32 cellular contexts compared by ENCODE assay signal in the genomic region with DNA sequence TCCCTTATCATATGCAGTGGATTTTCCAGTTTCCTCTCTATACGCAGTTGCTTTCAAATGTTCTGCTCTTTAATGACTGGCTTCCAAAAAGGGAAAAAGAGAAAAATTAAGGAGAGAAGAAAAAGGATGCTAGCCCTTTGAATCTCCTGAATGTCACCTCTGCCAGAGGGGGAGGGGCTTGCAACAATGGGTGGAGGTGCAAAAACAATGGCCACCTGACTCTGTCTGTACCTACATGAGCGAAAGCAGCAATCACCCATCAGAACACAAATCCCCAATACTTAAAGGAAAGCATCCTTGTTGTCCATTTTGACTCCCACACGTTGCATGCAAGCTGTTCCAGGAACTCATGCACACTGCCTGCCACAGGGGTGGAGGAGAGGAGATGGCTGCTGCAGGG.
"Had no signal": no experiment of that assay in that cellular context is flagged by ENCODE, and none has a peak within 500 bp of the region (broad histone marks: within the 10 kb centered on the region; RNA-seq: fewer than 3 reads in every experiment).

No MANE protein-coding gene starts in this region.

- H3K4me3 Mint-ChIP-seq: activated B cell treated with CpG ODN at 0.5 μM for 24 hours; activated CD8-positive, alpha-beta T cell treated with anti-CD3 and anti-CD28 coated beads for 36 hours; activated naive CD4-positive, alpha-beta T cell treated with anti-CD3 and anti-CD28 coated beads for 36 hours; activated naive CD4-positive, alpha-beta T cell treated with anti-CD3 and anti-CD28 coated beads, Interleukin-2, amount 50 U/mL, for 24 hours; activated naive CD8-positive, alpha-beta T cell treated with anti-CD3 and anti-CD28 coated beads for 36 hours; activated naive CD8-positive, alpha-beta T cell treated with anti-CD3 and anti-CD28 coated beads, Interleukin-2, amount 50 U/mL, for 24 hours; activated T-helper 1 cell treated with anti-CD3 and anti-CD28 coated beads, Interleukin-12 subunit alpha, Interleukin-12 subunit beta, Interleukin-2, Interleukin-4 antibody, amounts not matched to agents 30 ng/mL and 10 ng/mL and 1 ng/mL, durations not matched to agents 14 hours and 24 hours and 36 hours; brain had no signal

- H3K27ac Mint-ChIP-seq: activated B cell treated with CpG ODN at 0.5 μM for 24 hours; activated CD8-positive, alpha-beta T cell treated with anti-CD3 and anti-CD28 coated beads for 36 hours; activated naive CD4-positive, alpha-beta T cell treated with anti-CD3 and anti-CD28 coated beads for 36 hours; activated naive CD8-positive, alpha-beta T cell treated with anti-CD3 and anti-CD28 coated beads for 36 hours; activated naive CD8-positive, alpha-beta T cell treated with anti-CD3 and anti-CD28 coated beads, Interleukin-2, amount 50 U/mL, for 24 hours; activated T-helper 1 cell treated with anti-CD3 and anti-CD28 coated beads, Interleukin-12 subunit alpha, Interleukin-12 subunit beta, Interleukin-2, Interleukin-4 antibody, amounts not matched to agents 30 ng/mL and 10 ng/mL and 1 ng/mL, durations not matched to agents 14 hours and 24 hours and 36 hours; activated T-helper 2 cell treated with anti-CD3 and anti-CD28 coated beads, Interferon-gamma antibody, Interleukin-2, Interleukin-4, amounts not matched to agents 10 μg/mL and 5 μg/mL and 100 μg/mL, durations not matched to agents 14 hours and 24 hours and 36 hours; brain had no signal

- H3K27ac ChIP-seq: adrenal gland, ascending aorta, breast epithelium, cardiac muscle cell, colonic mucosa, esophagus muscularis mucosa, foreskin keratinocyte, gastrocnemius medialis, heart left ventricle, VCaP had no signal

- H3K27me3 Mint-ChIP-seq: activated B cell treated with CpG ODN at 0.5 μM for 24 hours; activated CD8-positive, alpha-beta T cell treated with anti-CD3 and anti-CD28 coated beads for 36 hours; activated naive CD8-positive, alpha-beta T cell treated with anti-CD3 and anti-CD28 coated beads for 36 hours; activated naive CD8-positive, alpha-beta T cell treated with anti-CD3 and anti-CD28 coated beads, Interleukin-2, amount 50 U/mL, for 24 hours had no signal

- H3K4me3 ChIP-seq: adrenal gland, ascending aorta, breast epithelium, cardiac muscle cell, colonic mucosa, esophagus muscularis mucosa, gastrocnemius medialis, heart left ventricle had no signal

- H3K9me3 ChIP-seq: adrenal gland, colonic mucosa had no signal

- DNase-seq: activated B cell treated with CpG ODN at 0.5 μM for 24 hours; activated CD4-positive, alpha-beta T cell treated with anti-CD3 and anti-CD28 coated beads for 48 hours; activated CD4-positive, alpha-beta T cell treated with anti-CD3 and anti-CD28 coated beads, Interleukin-2, amount 50 U/mL, for 1 hour; activated CD4-positive, alpha-beta T cell treated with anti-CD3 and anti-CD28 coated beads, Interleukin-2, amount 50 U/mL, for 48 hours; activated CD8-positive, alpha-beta memory T cell treated with anti-CD3 and anti-CD28 coated beads for 24 hours; activated CD8-positive, alpha-beta T cell treated with anti-CD3 and anti-CD28 coated beads for 36 hours; activated effector memory CD4-positive, alpha-beta T cell treated with anti-CD3 and anti-CD28 coated beads, Interleukin-2, amount 50 U/mL, for 16 hours; activated naive CD4-positive, alpha-beta T cell treated with anti-CD3 and anti-CD28 coated beads for 36 hours; activated naive CD8-positive, alpha-beta T cell treated with anti-CD3 and anti-CD28 coated beads for 36 hours; activated naive CD8-positive, alpha-beta T cell treated with anti-CD3 and anti-CD28 coated beads, Interleukin-2, amount 50 U/mL, for 24 hours; activated T-cell treated with anti-CD3 and anti-CD28 coated beads, Interleukin-2, amount 50 U/mL, for 48 hours; adrenal gland; central memory CD4-positive, alpha-beta T cell; cerebellar nuclear complex; colonic mucosa; effector memory CD4-positive, alpha-beta T cell; erythroblast; foreskin keratinocyte; gastrocnemius medialis; glutamatergic neuron; heart left ventricle; T-helper 2 cell had no signal

- H3K27me3 ChIP-seq: adrenal gland, ascending aorta, breast epithelium, cardiac muscle cell, colonic mucosa, esophagus muscularis mucosa, foreskin keratinocyte, gastrocnemius medialis, heart left ventricle had no signal

- H3K4me1 Mint-ChIP-seq: activated B cell treated with CpG ODN at 0.5 μM for 24 hours; activated naive CD8-positive, alpha-beta T cell treated with anti-CD3 and anti-CD28 coated beads for 36 hours; activated naive CD8-positive, alpha-beta T cell treated with anti-CD3 and anti-CD28 coated beads, Interleukin-2, amount 50 U/mL, for 24 hours; brain had no signal

- H3K4me1 ChIP-seq: ascending aorta, breast epithelium, colonic mucosa, esophagus muscularis mucosa, foreskin keratinocyte, gastrocnemius medialis had no signal

- ATAC-seq: activated CD4-positive, CD25-positive, alpha-beta regulatory T cell treated with anti-CD3 and anti-CD28 coated beads, Interleukin-2, amount 50 U/mL, for 24 hours; activated CD8-positive, alpha-beta T cell treated with anti-CD3 and anti-CD28 coated beads for 36 hours; activated naive CD8-positive, alpha-beta T cell treated with anti-CD3 and anti-CD28 coated beads, Interleukin-2, amount 50 U/mL, for 24 hours; foreskin keratinocyte; gastrocnemius medialis; heart left ventricle had no signal

- H3K36me3 ChIP-seq: adrenal gland, ascending aorta, cardiac muscle cell, colonic mucosa, esophagus muscularis mucosa, gastrocnemius medialis, heart left ventricle had no signal
